Comparison of ENCODE assay signal across 8 cellular contexts in the genomic region with DNA sequence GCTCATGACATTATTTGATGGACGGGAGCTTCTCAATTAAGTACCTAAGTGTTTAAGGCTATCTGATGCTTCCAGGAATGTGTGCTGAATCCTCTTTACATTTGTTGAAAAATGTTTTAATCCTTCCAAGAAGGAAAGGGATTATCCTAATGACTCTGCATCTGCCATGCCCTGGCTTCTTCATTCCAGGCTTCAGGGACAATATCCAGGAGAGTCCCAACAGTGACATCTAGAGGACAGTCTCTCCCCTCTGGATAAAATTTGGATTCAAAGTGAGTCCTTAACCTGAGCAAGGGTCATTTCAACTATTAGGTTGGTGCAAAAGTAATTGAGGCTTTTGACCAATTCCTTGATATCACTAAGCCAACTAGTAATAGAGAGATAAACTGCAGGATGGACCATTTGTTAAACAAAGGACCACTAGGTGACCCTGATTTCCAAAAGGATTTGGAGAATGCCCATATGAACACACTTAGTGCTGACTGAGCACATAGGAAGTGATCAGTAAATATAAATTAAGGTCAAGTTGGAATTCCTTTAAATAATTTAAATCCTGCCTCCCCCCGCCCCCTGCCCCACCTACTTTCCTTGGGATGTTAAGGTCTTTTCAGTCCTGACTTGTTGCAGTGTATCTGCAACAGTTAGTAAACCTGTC. TPM values are rescaled to one million over a fixed set of nuclear protein-coding genes. Genes with fewer than 3 reads are reported as not detected.
DNase-seq lines count a peak whose midpoint lies in the region; ATAC-seq, FAIRE-seq and TF ChIP-seq lines count a peak whose summit lies in the region.

No MANE protein-coding gene starts in this region.

- no peaks in the 10 kb centered on the region for H3F3A ChIP-seq in GM23338 (replicated peaks; ENCODE audit: low read depth)

- H3K79me2 ChIP-seq in GM23338 (replicated peaks; ENCODE audit: insufficient read depth) = no peaks in the 10 kb centered on the region

- H3K4me1 Mint-ChIP-seq in GM23338 = peaks cover 8% of the 10 kb centered on the region

- H3K27ac Mint-ChIP-seq in GM23338 = no peak overlapping the region

- no peaks in the 10 kb centered on the region for H3K36me3 Mint-ChIP-seq in GM23338 (ENCODE audit: low read depth)

- H3K9me3 ChIP-seq in BE2C = no peaks in the 10 kb centered on the region
- no peaks in the 10 kb centered on the region for H3K9me3 ChIP-seq in liver (ENCODE audit: control insufficient read depth in 4 of 4, low read length in 3 of 4)

- H3K9me3 Mint-ChIP-seq in GM23338 = no peaks in the 10 kb centered on the region

- ATAC-seq in GM23338 (peak; percentile 50), HG02981 (IDR thresholded peaks at IDR 0.05; ENCODE audit: unreplicated experiment) (no peak)

- H4K20me1 ChIP-seq in GM23338 (replicated peaks; ENCODE audit: insufficient read depth) = no peaks in the 10 kb centered on the region; the same call in 1 of the 2 replicates

- TF ChIP-seq RAD21 in liver (IDR thresholded peaks at IDR 0.05) = peak; percentile 98

- DNase-seq in BE2C = peak; percentile 10
- DNase-seq in GM23338 (ENCODE audit: low spot score) = peak; percentile 72
- DNase-seq in NCI-H774 (lab: John Stamatoyannopoulos, UW) = peak; percentile 48
- peak; percentile 59 for DNase-seq in bronchial epithelial cell (ENCODE audit: low read depth)
- DNase-seq in stimulated activated CD4-positive, alpha-beta T cell treated with anti-CD3 and anti-CD28 coated beads, Interleukin-2, amount 100 ng/mL, for 48 hours = no peak
- DNase-seq in stimulated activated CD4-positive, alpha-beta T cell treated with anti-CD3 and anti-CD28 coated beads, Interleukin-4, amount 100 ng/mL, for 24 hours = no peak

- H3K27me3 Mint-ChIP-seq in GM23338 (ENCODE audit: insufficient read depth, low read depth, poor library complexity) = peaks cover 18% of the 10 kb centered on the region

- H3K4me3 Mint-ChIP-seq in GM23338 = no peak overlapping the region

- no peak overlapping the region for H3K27ac ChIP-seq in GM23338 (ENCODE audit: low read depth)
- H3K27ac ChIP-seq in liver (ENCODE audit: low read depth in 1 of 2, low read length in 2 of 2) = no peak overlapping the region

- no peaks in the 10 kb centered on the region for H3K9me2 ChIP-seq in GM23338 (ENCODE audit: insufficient read depth)

- TF ChIP-seq CTCF in BE2C (IDR thresholded peaks at IDR 0.05; ENCODE audit: low read depth, low read length) (peak; percentile 76), GM23338 (conservative IDR thresholded peaks at IDR 0.05; ENCODE audit: low read depth in 2 of 2) (peak; percentile 85 to 90), bronchial epithelial cell (IDR thresholded peaks at IDR 0.05; ENCODE audit: insufficient read depth, low read length, severe bottlenecking) (peak; percentile 69), liver (IDR thresholded peaks at IDR 0.05; ENCODE audit: low read depth, low read length, missing input control) (peak; percentile 81)

- H3K27me3 ChIP-seq in BE2C (no peaks in the 10 kb centered on the region), GM23338 (ENCODE audit: insufficient read depth) (peaks cover 31% of the 10 kb centered on the region), bronchial epithelial cell (ENCODE audit: control insufficient read depth, insufficient read depth, low read length) (peaks cover 27% of the 10 kb centered on the region), liver (ENCODE audit: control insufficient read depth in 4 of 4, insufficient read depth in 4 of 4, low read length in 3 of 4) (no peaks in the 10 kb centered on the region)

- no peak for FAIRE-seq in bronchial epithelial cell (lab: Jason Lieb, UNC)

- H3K4me1 ChIP-seq in BE2C (no peaks in the 10 kb centered on the region), GM23338 (ENCODE audit: insufficient read depth) (peaks cover 11% of the 10 kb centered on the region; the same call in 1 of the 2 replicates), liver (ENCODE audit: control insufficient read depth in 4 of 4, insufficient read depth in 4 of 4, low read length in 3 of 4) (peaks cover 0 to 17% (median 11%) of the 10 kb centered on the region in 4 donors)

- no peak overlapping the region for H2AFZ ChIP-seq in GM23338

- H3K36me3 ChIP-seq in BE2C = no peaks in the 10 kb centered on the region
- no peaks in the 10 kb centered on the region for H3K36me3 ChIP-seq in GM23338 (ENCODE audit: insufficient read depth)
- no peaks in the 10 kb centered on the region for H3K36me3 ChIP-seq in bronchial epithelial cell (ENCODE audit: control insufficient read depth, insufficient read depth, low read length)
- no peaks in the 10 kb centered on the region for H3K36me3 ChIP-seq in liver (ENCODE audit: control insufficient read depth in 4 of 4, insufficient read depth in 3 of 4, low read depth in 1 of 4, low read length in 3 of 4)

- 61% methylated on average over 2 of the region's 2 CpGs for WGBS in liver

- no peak overlapping the region for H3K9ac ChIP-seq in liver (ENCODE audit: low read depth in 1 of 2, low read length in 2 of 2)

- no peak overlapping the region for H3K4me2 ChIP-seq in GM23338

- H3K4me3 ChIP-seq in BE2C (ENCODE audit: low read depth, low read length) = no peak overlapping the region
- H3K4me3 ChIP-seq in GM23338 = no peak overlapping the region
- no peak overlapping the region for H3K4me3 ChIP-seq in bronchial epithelial cell (ENCODE audit: low read depth, low read length)
- H3K4me3 ChIP-seq in liver (ENCODE audit: low read depth in 1 of 3, low read length in 3 of 3) = no peak overlapping the region

TF ChIP-seq in GM23338, 12 proteins besides CTCF, POLR2A, EP300 and RAD21:
- TF ChIP-seq ZNF331 (CRISPR knock-in tag; IDR thresholded peaks at IDR 0.05; ENCODE audit: low read depth) (no peak), CREB1 (CRISPR knock-in tag; IDR thresholded peaks at IDR 0.05; ENCODE audit: low read depth) (no peak), JUNB (IDR thresholded peaks at IDR 0.05; ENCODE audit: unreplicated experiment) (no peak), STAT1 (IDR thresholded peaks at IDR 0.05; ENCODE audit: unreplicated experiment) (no peak), POLR2AphosphoS5 (IDR thresholded peaks at IDR 0.05; ENCODE audit: low read depth) (no peak)
- TF ChIP-seq, protein P1, sequence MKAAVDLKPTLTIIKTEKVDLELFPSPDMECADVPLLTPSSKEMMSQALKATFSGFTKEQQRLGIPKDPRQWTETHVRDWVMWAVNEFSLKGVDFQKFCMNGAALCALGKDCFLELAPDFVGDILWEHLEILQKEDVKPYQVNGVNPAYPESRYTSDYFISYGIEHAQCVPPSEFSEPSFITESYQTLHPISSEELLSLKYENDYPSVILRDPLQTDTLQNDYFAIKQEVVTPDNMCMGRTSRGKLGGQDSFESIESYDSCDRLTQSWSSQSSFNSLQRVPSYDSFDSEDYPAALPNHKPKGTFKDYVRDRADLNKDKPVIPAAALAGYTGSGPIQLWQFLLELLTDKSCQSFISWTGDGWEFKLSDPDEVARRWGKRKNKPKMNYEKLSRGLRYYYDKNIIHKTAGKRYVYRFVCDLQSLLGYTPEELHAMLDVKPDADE (IDR thresholded peaks at IDR 0.05) = no peak

TF ChIP-seq in liver, 16 proteins besides CTCF, POLR2A, EP300 and RAD21:
- TF ChIP-seq, protein P2, sequence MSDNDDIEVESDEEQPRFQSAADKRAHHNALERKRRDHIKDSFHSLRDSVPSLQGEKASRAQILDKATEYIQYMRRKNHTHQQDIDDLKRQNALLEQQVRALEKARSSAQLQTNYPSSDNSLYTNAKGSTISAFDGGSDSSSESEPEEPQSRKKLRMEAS (IDR thresholded peaks at IDR 0.05) = no peak
- peak; percentile 39 to 62 for TF ChIP-seq RXRA (IDR thresholded peaks at IDR 0.05)
- peak; percentile 44 for TF ChIP-seq YY1 (IDR thresholded peaks at IDR 0.05)
- TF ChIP-seq NR2F2 (IDR thresholded peaks at IDR 0.05) = no peak
- TF ChIP-seq HNF4A (conservative IDR thresholded peaks at IDR 0.05) = peak; percentile 29 to 60
- TF ChIP-seq SP1 (IDR thresholded peaks at IDR 0.05) = no peak
- TF ChIP-seq JUND (IDR thresholded peaks at IDR 0.05) = no peak

RNA-seq across cellular contexts. Expression of gene TNFSF8, which starts 19.1 kb away (rescaled TPM):
- not detected for polyA plus RNA-seq in BE2C (2012; ENCODE audit: insufficient read depth, insufficient read length, low read depth)
- total RNA-seq in GM23338 (2014; rRNA removed; shearing (Covaris generic)) = not detected in 2 replicates
- not detected in 2 replicates for polyA plus RNA-seq in GM23338 (2016; fragmentation: Nextera tagmentation; extraction: Ambion mirVana)
- not detected in 2 replicates for total RNA-seq in bronchial epithelial cell
- total RNA-seq in liver = 1 to 10 TPM in 1 of 2 donors, under 1 TPM in 1; 0.28 to 1.4 TPM
- under 1 TPM; 0.48 to 0.53 TPM for polyA plus RNA-seq in liver

Comparison
In these comparisons a context has a peak if more than half of its experiments do, and no peak if none do; other contexts are left out.
1. DNase-seq: peak in BE2C (single experiment), GM23338 (single experiment), NCI-H774 (single experiment) and bronchial epithelial cell (single experiment); none in stimulated activated CD4-positive, alpha-beta T cell treated with anti-CD3 and anti-CD28 coated beads, Interleukin-2, amount 100 ng/mL, for 48 hours (0 of 2) and stimulated activated CD4-positive, alpha-beta T cell treated with anti-CD3 and anti-CD28 coated beads, Interleukin-4, amount 100 ng/mL, for 24 hours (single experiment).
2. Peak in every context shown above with its lines, with median percentiles within 50 percentile points of each other: CTCF ChIP-seq.